In genomic region chr10:86899670-86900276, GRCh38 we compare ENCODE assay signal across 8 cellular contexts. TPM values are rescaled to one million over a fixed set of nuclear protein-coding genes. Genes with fewer than 3 reads are reported as not detected.
DNase-seq lines count a peak whose midpoint lies in the region; ATAC-seq and TF ChIP-seq lines count a peak whose summit lies in the region.

No MANE protein-coding gene starts in this region.

- no peak overlapping the region for H3K4me3 Mint-ChIP-seq in neural crest cell

- no peaks in the 10 kb centered on the region for H3K4me1 ChIP-seq in aorta (ENCODE audit: control insufficient read depth in 1 of 2, insufficient read depth in 2 of 2, low read length in 2 of 2)

- H3K4me3 ChIP-seq in foreskin fibroblast (ENCODE audit: low read depth in 1 of 2, low read length in 2 of 2) = no peak overlapping the region
- H3K4me3 ChIP-seq in aorta (ENCODE audit: low read length in 2 of 2) = no peak overlapping the region

- H3K4me1 Mint-ChIP-seq in neural crest cell = peaks cover 16% of the 10 kb centered on the region

- H3K27me3 ChIP-seq in aorta (ENCODE audit: control insufficient read depth in 1 of 2, insufficient read depth in 2 of 2, low read length in 1 of 2) = no peaks in the 10 kb centered on the region

- WGBS in aorta, 2 donors = 13 to 15% methylated on average over 9 of the region's 9 CpGs

- no peaks in the 10 kb centered on the region for H3K9me3 Mint-ChIP-seq in neural crest cell

- intact Hi-C loops in aorta (cut with DNase I) = loop anchor here (2.0 to 5.0 kb wide), 4 partner anchors 142 to 192 kb away; partner anchors contain the start of gene BMPR1A (in 1 of the 2)

- H3K27ac ChIP-seq in C4-2B = no peak overlapping the region
- no peak overlapping the region for H3K27ac ChIP-seq in aorta (ENCODE audit: low read depth in 1 of 2, low read length in 2 of 2)

- no peaks in the 10 kb centered on the region for H3K27me3 Mint-ChIP-seq in neural crest cell (ENCODE audit: low read depth)

- TF ChIP-seq CTCF in C4-2B (conservative IDR thresholded peaks at IDR 0.05) (peak; percentile 79), GM20000 (IDR thresholded peaks at IDR 0.05; ENCODE audit: extremely low read depth, missing control alignments) (peak; percentile 30), foreskin fibroblast (IDR thresholded peaks at IDR 0.05; ENCODE audit: low read depth, low read length) (peak; percentile 66), neural crest cell (conservative IDR thresholded peaks at IDR 0.05) (peak; percentile 85)

- no peak overlapping the region for H3K27ac Mint-ChIP-seq in neural crest cell (ENCODE audit: unreplicated experiment)

- H3K9me3 ChIP-seq in aorta (ENCODE audit: control insufficient read depth, low read length) = no peaks in the 10 kb centered on the region

- peaks cover 13% of the 10 kb centered on the region for H3K36me3 Mint-ChIP-seq in neural crest cell (ENCODE audit: low read depth)

- peaks cover 2 to 3% of the 10 kb centered on the region in 2 donors for H3K36me3 ChIP-seq in aorta (ENCODE audit: control insufficient read depth in 1 of 2, insufficient read depth in 2 of 2, low read length in 1 of 2)

- peak; percentile 48 for DNase-seq in GM20000 (ENCODE audit: low spot score)
- peak; percentile 1 for DNase-seq in NCI-H345 (lab: John Stamatoyannopoulos, UW)
- peak; percentile 23 for DNase-seq in activated T-cell treated with anti-CD3 and anti-CD28 coated beads for 4 hours
- DNase-seq in foreskin fibroblast = peak; percentile 47 to 84
- peak; percentile 59 for DNase-seq in neural crest cell (ENCODE audit: low read depth, low spot score)
- peak in 1 of 2 donors; percentile 60 for DNase-seq in aorta

- peak; percentile 88 for ATAC-seq in aorta (ENCODE audit: low FRiP score)
- no peak for ATAC-seq in GM18870 (IDR thresholded peaks at IDR 0.05; ENCODE audit: unreplicated experiment)

RNA-seq across cellular contexts. Expression of gene MMRN2, which starts 57.6 kb away (rescaled TPM):
- 0.27 and 0.40 TPM in 2 replicates for total RNA-seq in neural crest cell
- total RNA-seq in aorta = 10 to 100 TPM; 50.5 to 85.6 TPM
- 1 to 10 TPM in 1 of 2 donors, under 1 TPM in 1; 0.63 to 8.5 TPM for polyA plus RNA-seq in aorta

RNA-seq across cellular contexts. Expression of gene SNCG, which starts 58.6 kb away (rescaled TPM):
- total RNA-seq in neural crest cell = 7.8 and 8.2 TPM in 2 replicates
- total RNA-seq in aorta = 100 to 1,000 TPM in 1 of 2 donors, 10 to 100 TPM in 1; 70.0 to 123 TPM
- polyA plus RNA-seq in aorta = 100 to 1,000 TPM in 1 of 2 donors, 10 to 100 TPM in 1; 74.0 to 209 TPM

Comparison
In these comparisons a context has a peak if more than half of its experiments do, and no peak if none do; other contexts are left out.
1. CTCF ChIP-seq: peak in every context shown above with its lines; median percentile 85 in neural crest cell; 79 in C4-2B; 66 in foreskin fibroblast; 30 in GM20000.
2. RNA of gene MMRN2, which starts 57.6 kb away (total RNA-seq): 50.5 to 85.6 TPM in aorta; 0.27 to 0.40 TPM in neural crest cell; every median in the first group is over 10 times any median in the second.